In the genomic region with DNA sequence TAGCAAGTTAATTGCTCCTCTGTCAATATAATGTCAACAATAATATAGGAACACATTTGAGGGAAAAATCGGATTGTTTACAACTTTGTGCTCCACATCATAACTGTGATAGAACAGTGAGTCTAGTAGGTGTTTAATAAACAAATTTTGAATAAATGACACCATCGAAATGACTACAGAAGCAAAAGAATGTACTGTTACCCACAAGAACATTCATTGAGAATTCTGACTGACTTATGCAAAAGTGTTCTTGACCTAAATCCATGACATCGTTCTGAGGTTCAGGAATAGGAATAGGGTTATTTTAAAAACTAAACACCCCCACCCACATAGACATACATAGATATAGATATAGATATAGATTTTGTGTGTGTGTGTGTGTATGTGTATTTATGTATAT, we compare ENCODE assay signal across 30 cellular contexts. TPM values are rescaled to one million over a fixed set of nuclear protein-coding genes. Genes with fewer than 3 reads are reported as not detected.
"Had no signal": no experiment of that assay in that cellular context is flagged by ENCODE, and none has a peak within 500 bp of the region (broad histone marks: within the 10 kb centered on the region; RNA-seq: fewer than 3 reads in every experiment).

No MANE protein-coding gene starts in this region.

- DNase-seq: colonic mucosa; cortex of kidney; effector CD8-positive, alpha-beta T cell; effector memory CD8-positive, alpha-beta T cell; endodermal cell; erythroblast; esophagus squamous epithelium; foreskin fibroblast; foreskin melanocyte; gastrocnemius medialis; glutamatergic neuron; head of caudate nucleus; heart right ventricle; hippocampal formation; left cardiac atrium; left lung; left ventricle myocardium superior; lower lobe of right lung; mesenchymal stem cell; mucosa of descending colon had no signal

- H3K4me1 ChIP-seq: colonic mucosa, esophagus squamous epithelium, gastrocnemius medialis, heart right ventricle, left lung, lower lobe of right lung had no signal

- H3K4me3 ChIP-seq: colonic mucosa, esophagus squamous epithelium, gastrocnemius medialis, heart right ventricle, left lung, lower lobe of right lung, mucosa of descending colon had no signal

- H3K4me3 Mint-ChIP-seq: dendritic cell treated with granulocyte-macrophage colony-stimulating factor and Interleukin-4, amounts not matched to agents 40 ng/mL and 50 ng/mL, for 4 days; effector memory CD8-positive, alpha-beta T cell; endodermal cell; mesothelial cell of epicardium had no signal

- H3K27me3 ChIP-seq: colonic mucosa, esophagus squamous epithelium, gastrocnemius medialis, left lung had no signal

- FAIRE-seq: endometrium, islet of Langerhans, keratinocyte had no signal

- H3K36me3 ChIP-seq: colonic mucosa, esophagus squamous epithelium, gastrocnemius medialis, heart right ventricle, left lung, lower lobe of right lung had no signal

- H3K27ac Mint-ChIP-seq: dendritic cell treated with granulocyte-macrophage colony-stimulating factor and Interleukin-4, amounts not matched to agents 40 ng/mL and 50 ng/mL, for 4 days; endodermal cell; mesothelial cell of epicardium had no signal

- H3K27me3 Mint-ChIP-seq: dendritic cell treated with granulocyte-macrophage colony-stimulating factor and Interleukin-4, amounts not matched to agents 40 ng/mL and 50 ng/mL, for 4 days; effector memory CD8-positive, alpha-beta T cell had no signal

- H3K36me3 Mint-ChIP-seq: mesothelial cell of epicardium had no signal

- H3K9me3 Mint-ChIP-seq: dendritic cell treated with granulocyte-macrophage colony-stimulating factor and Interleukin-4, amounts not matched to agents 40 ng/mL and 50 ng/mL, for 4 days; endodermal cell; mesothelial cell of epicardium had no signal

- H3K9me3 ChIP-seq: colonic mucosa, esophagus squamous epithelium, gastrocnemius medialis, heart right ventricle, left lung, lower lobe of right lung, mucosa of descending colon had no signal

- H3K27ac ChIP-seq: colonic mucosa, epithelial cell of prostate, esophagus squamous epithelium, gastrocnemius medialis, heart right ventricle, left lung, lower lobe of right lung had no signal

RNA-seq across cellular contexts. Expression of a gene that starts 8.4 kb away (rescaled TPM):
- total RNA-seq: dermis microvascular lymphatic vessel endothelial cell, glomerular endothelial cell, lung microvascular endothelial cell, myocyte had no signal
- polyA plus RNA-seq: keratinocyte had no signal
